Comparison of ENCODE assay signal across 20 cellular contexts in the genomic region with DNA sequence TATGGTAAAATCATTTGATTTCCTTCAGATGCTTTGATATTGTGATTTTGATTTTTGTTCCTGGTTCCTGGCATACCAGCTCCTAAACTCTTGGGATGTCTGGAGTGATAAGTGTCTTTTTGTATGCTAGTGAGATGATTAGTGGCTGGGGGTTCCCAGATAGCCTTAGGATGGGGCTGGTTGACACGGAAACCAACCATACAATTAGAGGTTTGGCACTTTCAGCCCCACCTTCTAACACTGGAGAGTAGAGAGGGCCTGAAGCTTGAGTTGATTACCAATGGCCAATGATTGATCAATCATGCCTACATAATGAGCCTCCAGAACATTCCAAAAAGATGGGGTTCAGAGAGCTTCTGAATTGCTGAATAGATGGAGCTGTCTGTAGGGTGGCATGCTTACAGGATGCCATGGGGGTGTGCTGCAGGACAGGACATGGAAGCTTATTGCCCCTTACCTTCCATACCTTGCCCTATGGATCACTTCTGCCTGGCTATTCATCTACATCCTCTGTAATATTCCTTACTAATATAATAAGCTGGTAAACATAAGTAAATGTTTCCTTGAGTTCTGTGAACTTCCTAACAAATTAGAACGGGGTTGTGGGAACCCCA. TPM values are rescaled to one million over a fixed set of nuclear protein-coding genes. Genes with fewer than 3 reads are reported as not detected.
A peak's percentile ranks its signal among the peaks of the same experiment; 100 is the strongest.
DNase-seq lines count a peak whose midpoint lies in the region; ATAC-seq, FAIRE-seq and TF ChIP-seq lines count a peak whose summit lies in the region.
"Had no signal": no experiment of that assay in that cellular context is flagged by ENCODE, and none has a peak within 500 bp of the region (broad histone marks: within the 10 kb centered on the region; RNA-seq: fewer than 3 reads in every experiment).

No MANE protein-coding gene starts in this region.

- H3K79me2 ChIP-seq in GM12878 (ENCODE audit: control insufficient read depth, insufficient read depth, low read length) (no peaks in the 10 kb centered on the region), trophoblast cell (ENCODE audit: control insufficient read depth, insufficient read depth, low read length, poor library complexity) (no peaks in the 10 kb centered on the region)

- H2AK5ac ChIP-seq in trophoblast cell (ENCODE audit: low read length), result no peak overlapping the region

- no peak overlapping the region for H2BK120ac ChIP-seq in trophoblast cell (ENCODE audit: insufficient read depth, low read length, poor library complexity)

- WGBS in GM12878 (ENCODE audit: insufficient coverage, insufficient replicate concordance, low lambda C conversion rate, missing lambda C conversion rate), result 25% methylated on average over 2 of the region's 2 CpGs
- WGBS in trophoblast cell (ENCODE audit: extremely low coverage, insufficient coverage, insufficient read length), result no CpG with 5 or more reads among the region's 2 CpGs

- H4K20me1 ChIP-seq in GM12878 (ENCODE audit: control insufficient read depth, insufficient read depth), result no peaks in the 10 kb centered on the region

- H3K4me1 ChIP-seq in HUES48 (ENCODE audit: control insufficient read depth, insufficient read depth, low read length) (peaks cover 36% of the 10 kb centered on the region), GM12878 (ENCODE audit: control insufficient read depth, insufficient read depth, low read length) (no peaks in the 10 kb centered on the region), trophoblast cell (ENCODE audit: control insufficient read depth in 1 of 2, insufficient read depth in 2 of 2, low read length in 2 of 2) (no peaks in the 10 kb centered on the region)

- H4K12ac ChIP-seq in trophoblast cell (ENCODE audit: low read depth, low read length), result no peak overlapping the region

- no peaks in the 10 kb centered on the region for H3K27me3 ChIP-seq in HUES48 (ENCODE audit: control insufficient read depth, insufficient read depth, low read length)
- no peaks in the 10 kb centered on the region; a peak in 1 of 4 replicates for H3K27me3 ChIP-seq in GM12878 (replicated peaks in 1 of 2; ENCODE audit: control insufficient read depth in 2 of 2, insufficient read depth in 2 of 2, low read length in 1 of 2)
- H3K27me3 ChIP-seq in trophoblast cell (ENCODE audit: insufficient read depth, low read length), result no peaks in the 10 kb centered on the region

- H2BK5ac ChIP-seq in trophoblast cell (ENCODE audit: low read depth, low read length, poor library complexity), result no peak overlapping the region

- no peak overlapping the region for H3K4ac ChIP-seq in trophoblast cell (ENCODE audit: low read depth, low read length)

- no peak overlapping the region for H4K91ac ChIP-seq in trophoblast cell (ENCODE audit: low read depth, low read length)

- peak overlapping the region; percentile 98 for H3K23ac ChIP-seq in trophoblast cell (ENCODE audit: low read length)

- CTCF ChIA-PET in GM12878 (lab: Yijun Ruan, JAX), result interaction anchor here (0.7 to 1.4 kb wide), 5 partner anchors 13 to 329 kb away, joined by 3 to 5 read pairs (median 4); a partner anchor contains a TSS

- SMC1A ChIA-PET in GM12878 (lab: Charles Lee; ENCODE audit: uncharacterized antibody, unreplicated experiment), result interaction anchor here (0.7 to 1.2 kb wide), 3 partner anchors 9 to 103 kb away, joined by 3 to 4 read pairs (median 3); no protein-coding TSS in a partner anchor

- TF ChIP-seq POLR2A in GM12878 (IDR thresholded peaks at IDR 0.05; ENCODE audit: low read depth, low read length), result no peak

- H3K36me3 ChIP-seq in HUES48 (ENCODE audit: control insufficient read depth, insufficient read depth, low read length), result no peaks in the 10 kb centered on the region
- H3K36me3 ChIP-seq in GM12878 (ENCODE audit: control insufficient read depth in 2 of 2, insufficient read depth in 2 of 2, low read length in 1 of 2), result no peaks in the 10 kb centered on the region
- no peaks in the 10 kb centered on the region for H3K36me3 ChIP-seq in trophoblast cell (ENCODE audit: control insufficient read depth in 1 of 2, insufficient read depth in 2 of 2, low read length in 2 of 2)

- TF ChIP-seq EP300 in GM12878 (IDR thresholded peaks at IDR 0.05; ENCODE audit: borderline replicate concordance in 1 of 2, control insufficient read depth in 1 of 2, low read depth in 2 of 2, low read length in 2 of 2), result no peak

- no peak overlapping the region for H3K18ac ChIP-seq in trophoblast cell (ENCODE audit: low read length)

- in situ Hi-C loops in GM12878 (cut with MboI), result no loop called here

- DNase-seq in GM12878 (ENCODE audit: low read depth, low spot score) (no peak), trophoblast cell (peak in 1 of 2 donors; percentile 26), T1000 (lab: John Stamatoyannopoulos, UW) (no peak)
- DNase-seq in activated CD8-positive, alpha-beta memory T cell treated with anti-CD3 and anti-CD28 coated beads, Interleukin-2, amount 50 U/mL, for 4 hours, result no peak
- DNase-seq: ACHN, AML-193, COR-L47, DMS153, KBM-7, NCI-H1092, NCI-H2081 treated with DMSO at 0.1 percent for 48 hours, NCI-H510A treated with DMSO at 0.1 percent for 48 hours, NCI-H82 had no signal

- H3K9ac ChIP-seq in HUES48 (ENCODE audit: low read depth, low read length) (no peak overlapping the region), GM12878 (ENCODE audit: control insufficient read depth, insufficient read depth, low read length) (no peak overlapping the region), trophoblast cell (ENCODE audit: low read length) (no peak overlapping the region)

- BruUV-seq in GM12878 (replicated peaks; lab: Mats Ljungman, UMichigan), result no TSS peak

- FAIRE-seq in GM12878 (lab: Jason Lieb, UNC), result no peak
- FAIRE-seq: GM12892 had no signal

- no peak overlapping the region for H3K14ac ChIP-seq in trophoblast cell (ENCODE audit: low read length)

- ATAC-seq in GM12878 (no peak), GM21717 (IDR thresholded peaks at IDR 0.05; ENCODE audit: unreplicated experiment) (no peak)
- ATAC-seq: Right ventricle myocardium inferior had no signal

- H3K27ac ChIP-seq in HUES48 (ENCODE audit: low read depth, low read length), result peak overlapping the region; percentile 82
- H3K27ac ChIP-seq in GM12878 (ENCODE audit: control insufficient read depth, insufficient read depth), result no peak overlapping the region
- no peak overlapping the region for H3K27ac ChIP-seq in trophoblast cell (ENCODE audit: low read depth, low read length)
- H3K27ac ChIP-seq: HL-60 had no signal

- H3K9me3 ChIP-seq in HUES48 (ENCODE audit: control insufficient read depth, insufficient read depth, low read length) (no peaks in the 10 kb centered on the region), GM12878 (replicated peaks; ENCODE audit: control insufficient read depth, insufficient read depth, low read length) (no peaks in the 10 kb centered on the region), trophoblast cell (ENCODE audit: insufficient read depth, low read depth, low read length) (no peaks in the 10 kb centered on the region)

- H3K4me3 ChIP-seq in HUES48 (ENCODE audit: low read depth, low read length) (no peak overlapping the region), GM12878 (no peak overlapping the region), trophoblast cell (ENCODE audit: low read depth, low read length) (no peak overlapping the region)

- no peak overlapping the region for H4K8ac ChIP-seq in trophoblast cell (ENCODE audit: low read depth, low read length)

- peak; percentile 17; the same call in 1 of the 2 replicates for TF ChIP-seq RAD21 in GM12878 (IDR thresholded peaks at IDR 0.05; ENCODE audit: insufficient read depth, low read depth, low read length)

- peak; percentile 21; the same call in 1 of the 3 replicates for TF ChIP-seq CTCF in GM12872 (IDR thresholded peaks at IDR 0.05; ENCODE audit: insufficient read depth, low read depth, low read length)
- TF ChIP-seq CTCF in GM12878 (IDR thresholded peaks at IDR 0.05 in 2 of 3, conservative IDR thresholded peaks at IDR 0.05 in 1 of 3; ENCODE audit: control insufficient read depth in 2 of 3, extremely low read depth in 1 of 3, insufficient read depth in 1 of 3, low read depth in 3 of 3, low read length in 3 of 3), result peak in 1 of 3 experiments; percentile 19; a peak in 1 of 6 replicates

- intact Hi-C loops in GM12878 (cut with micrococcal nuclease; ENCODE audit: unreplicated experiment), result no loop called here

- no peak overlapping the region for H2AFZ ChIP-seq in GM12878 (ENCODE audit: control insufficient read depth, low read depth, low read length)
- no peak overlapping the region for H2AFZ ChIP-seq in trophoblast cell (ENCODE audit: insufficient read depth, low read length, poor library complexity)

- H3K4me2 ChIP-seq in GM12878 (ENCODE audit: control insufficient read depth, insufficient read depth), result no peak overlapping the region
- H3K4me2 ChIP-seq in trophoblast cell (ENCODE audit: low read length), result no peak overlapping the region

- POLR2A ChIA-PET in GM12878 (lab: Charles Lee), result no interaction called here

- no peaks in the 10 kb centered on the region for H3K79me1 ChIP-seq in trophoblast cell (ENCODE audit: low read length)

- H2BK12ac ChIP-seq in trophoblast cell (ENCODE audit: low read length), result no peak overlapping the region

- RAD21 ChIA-PET in GM12878 (lab: Charles Lee; ENCODE audit: unreplicated experiment), result no interaction called here

RNA-seq across cellular contexts. Expression of a gene that starts 22.8 kb away (rescaled TPM):
- 1.7 and 1.9 TPM in 2 replicates for total RNA-seq in GM12878 (2013; cell fraction: nucleolus; rRNA removed)
- total RNA-seq in GM12878 (2014; rRNA removed) (not detected in 2 replicates), GM12878 (2014; rRNA removed; fragmentation: Illumina TruSeq; extraction: Trizol) (not detected in 2 replicates), GM12878 (2021) (not detected in 2 replicates)
- not detected for polyA plus RNA-seq in GM12878 (2011; ENCODE audit: low read depth)
- polyA plus RNA-seq in GM12878 (2011; rRNA removed) (0.03 TPM in 1 of 2 replicates, not detected in the other), GM12878 (2014; fragmentation: Illumina TruSeq; extraction: Trizol) (not detected in 2 replicates), GM12878 (2014; fragmentation: Nextera tagmentation; extraction: Ambion mirVana) (not detected), GM12878 (2014; rRNA removed) (not detected in 2 replicates), GM12878 (2016; fragmentation: Nextera tagmentation; extraction: Ambion mirVana) (not detected)
- 0.01 TPM in 1 of 2 replicates, not detected in the other for polyA plus RNA-seq in GM12878 (2011; cell fraction: cytosol; rRNA removed)
- 0.12 and 0.70 TPM in 2 replicates for polyA plus RNA-seq in GM12878 (2011; cell fraction: nucleus; rRNA removed)
- 0.07 and 0.28 TPM in 2 replicates for polyA plus RNA-seq in GM12878 (2012)
- not detected in 2 replicates for polyA minus RNA-seq in GM12878 (2011; rRNA and poly(A)+ RNA removed)
- polyA minus RNA-seq in GM12878 (2011; cell fraction: cytosol; rRNA and poly(A)+ RNA removed), result not detected in 2 replicates
- polyA minus RNA-seq in GM12878 (2011; cell fraction: nucleus; rRNA and poly(A)+ RNA removed), result not detected in 2 replicates
- 0.42 and 0.55 TPM in 2 replicates for polyA plus RNA-seq in trophoblast cell (2013)

RNA-seq across cellular contexts. Expression of a gene that starts 46.8 kb away (rescaled TPM):
- not detected in 2 replicates for total RNA-seq in GM12878 (2013; cell fraction: nucleolus; rRNA removed)
- not detected in 2 replicates for total RNA-seq in GM12878 (2014; rRNA removed)
- total RNA-seq in GM12878 (2014; rRNA removed; fragmentation: Illumina TruSeq; extraction: Trizol), result not detected in 2 replicates
- 0.13 and 0.28 TPM in 2 replicates for total RNA-seq in GM12878 (2021)
- polyA plus RNA-seq in GM12878 (2011; ENCODE audit: low read depth), result not detected
- polyA plus RNA-seq in GM12878 (2011; rRNA removed), result not detected in 2 replicates
- not detected in 2 replicates for polyA plus RNA-seq in GM12878 (2011; cell fraction: cytosol; rRNA removed)
- not detected in 2 replicates for polyA plus RNA-seq in GM12878 (2011; cell fraction: nucleus; rRNA removed)
- polyA plus RNA-seq in GM12878 (2012), result not detected in 2 replicates
- not detected in 2 replicates for polyA plus RNA-seq in GM12878 (2014; fragmentation: Illumina TruSeq; extraction: Trizol)
- polyA plus RNA-seq in GM12878 (2014; fragmentation: Nextera tagmentation; extraction: Ambion mirVana), result not detected
- polyA plus RNA-seq in GM12878 (2014; rRNA removed), result not detected in 2 replicates
- under 1 TPM; 0.08 to 0.09 TPM for polyA plus RNA-seq in GM12878 (2016; fragmentation: Nextera tagmentation; extraction: Ambion mirVana)
- polyA minus RNA-seq in GM12878 (2011; rRNA and poly(A)+ RNA removed), result not detected in 2 replicates
- not detected in 2 replicates for polyA minus RNA-seq in GM12878 (2011; cell fraction: cytosol; rRNA and poly(A)+ RNA removed)
- polyA minus RNA-seq in GM12878 (2011; cell fraction: nucleus; rRNA and poly(A)+ RNA removed), result not detected in 2 replicates
- polyA plus RNA-seq in trophoblast cell (2013), result 1.3 and 1.6 TPM in 2 replicates
- total RNA-seq: M059J had no signal

RNA-seq across cellular contexts. Expression of a gene that starts 55.5 kb away (rescaled TPM):
- 20.9 and 25.3 TPM in 2 replicates for total RNA-seq in GM12878 (2013; cell fraction: nucleolus; rRNA removed)
- total RNA-seq in GM12878 (2014; rRNA removed) (2.1 and 3.7 TPM in 2 replicates), GM12878 (2014; rRNA removed; fragmentation: Illumina TruSeq; extraction: Trizol) (2.1 and 2.7 TPM in 2 replicates), GM12878 (2021) (11.1 and 13.5 TPM in 2 replicates)
- 6.9 TPM for polyA plus RNA-seq in GM12878 (2011; ENCODE audit: low read depth)
- polyA plus RNA-seq in GM12878 (2011; rRNA removed) (1.6 and 3.2 TPM in 2 replicates), GM12878 (2014; fragmentation: Illumina TruSeq; extraction: Trizol) (5.1 and 7.8 TPM in 2 replicates), GM12878 (2014; fragmentation: Nextera tagmentation; extraction: Ambion mirVana) (1 to 10 TPM in 1 of 2 experiments, under 1 TPM in 1; 0.37 to 1.3 TPM), GM12878 (2014; rRNA removed) (7.6 and 12.0 TPM in 2 replicates), GM12878 (2016; fragmentation: Nextera tagmentation; extraction: Ambion mirVana) (10 to 100 TPM in 1 of 2 experiments, 1 to 10 TPM in 1; 8.2 to 11.1 TPM)
- polyA plus RNA-seq in GM12878 (2011; cell fraction: cytosol; rRNA removed), result 4.5 and 5.4 TPM in 2 replicates
- 15.6 and 17.1 TPM in 2 replicates for polyA plus RNA-seq in GM12878 (2011; cell fraction: nucleus; rRNA removed)
- polyA plus RNA-seq in GM12878 (2012), result 7.0 and 10.0 TPM in 2 replicates
- 11.0 and 17.0 TPM in 2 replicates for polyA minus RNA-seq in GM12878 (2011; rRNA and poly(A)+ RNA removed)
- polyA minus RNA-seq in GM12878 (2011; cell fraction: cytosol; rRNA and poly(A)+ RNA removed), result 6.4 TPM in 2 replicates
- polyA minus RNA-seq in GM12878 (2011; cell fraction: nucleus; rRNA and poly(A)+ RNA removed), result 19.1 and 30.2 TPM in 2 replicates
- 21.4 and 22.8 TPM in 2 replicates for polyA plus RNA-seq in trophoblast cell (2013)
